37 cellular contexts compared by ENCODE assay signal in genomic region chr11:1815751-1816150, GRCh38. TPM values are rescaled to one million over a fixed set of nuclear protein-coding genes. Genes with fewer than 3 reads are reported as not detected.
"Had no signal": no experiment of that assay in that cellular context is flagged by ENCODE, and none has a peak within 500 bp of the region (broad histone marks: within the 10 kb centered on the region; RNA-seq: fewer than 3 reads in every experiment).

No MANE protein-coding gene starts in this region.

- H3K4me3 ChIP-seq: MG63 had no signal

- H3K9ac ChIP-seq: KMS-11 had no signal

- H3K27ac ChIP-seq: KMS-11 had no signal

- H3K4me2 ChIP-seq: KMS-11 had no signal

- H3K36me3 ChIP-seq: MG63 had no signal

- H3K27me3 ChIP-seq: MG63 had no signal

- DNase-seq: Karpas-422, Kasumi-1, KG1, MG63, MM.1S, MV-4-11, NCI-H1048, NCI-H1092, NCI-H1092 treated with DMSO at 0.1 percent for 48 hours, NCI-H1105, NCI-H1105 treated with DMSO at 0.1 percent for 48 hours, NCI-H1417, NCI-H1417 treated with DMSO at 0.1 percent for 48 hours, NCI-H1436, NCI-H1436 treated with DMSO at 0.1 percent for 48 hours, NCI-H146, NCI-H1694, NCI-H1694 treated with DMSO at 0.1 percent for 48 hours, NCI-H187, NCI-H187 treated with DMSO at 0.1 percent for 48 hours, NCI-H1930, NCI-H2029, NCI-H2029 treated with DMSO at 0.1 percent for 48 hours, NCI-H2081, NCI-H2081 treated with DMSO at 0.1 percent for 48 hours, NCI-H2107, NCI-H2171, NCI-H2171 treated with DMSO at 0.1 percent for 48 hours, NCI-H2227 treated with DMSO at 0.1 percent for 48 hours, NCI-H226, NCI-H345, NCI-H446, NCI-H446 treated with DMSO at 0.1 percent for 48 hours, NCI-H510A had no signal

RNA-seq across cellular contexts. Expression of gene SYT8, which starts 19.0 kb away (rescaled TPM):
- total RNA-seq: M059J, NCI-H460 had no signal

RNA-seq across cellular contexts. Expression of gene TNNI2, which starts 23.0 kb away (rescaled TPM):
- total RNA-seq: M059J, NCI-H460 had no signal

RNA-seq across cellular contexts. Expression of gene LSP1, which starts 37.1 kb away (rescaled TPM):
- total RNA-seq: NCI-H460 had no signal
